Comparison of ENCODE assay signal across 23 cellular contexts in genomic region chr3:120300971-120301370, GRCh38. TPM values are rescaled to one million over a fixed set of nuclear protein-coding genes. Genes with fewer than 3 reads are reported as not detected.
DNase-seq lines count a peak whose midpoint lies in the region; FAIRE-seq and TF ChIP-seq lines count a peak whose summit lies in the region.
"Had no signal": no experiment of that assay in that cellular context is flagged by ENCODE, and none has a peak within 500 bp of the region (broad histone marks: within the 10 kb centered on the region; RNA-seq: fewer than 3 reads in every experiment).

No MANE protein-coding gene starts in this region.

- H3K27me3 ChIP-seq in liver (ENCODE audit: control insufficient read depth in 4 of 4, insufficient read depth in 4 of 4, low read length in 3 of 4): peaks cover 0 to 5% (median 1%) of the 10 kb centered on the region in 4 donors
- H3K27me3 ChIP-seq: BE2C had no signal

- 31% methylated on average over 3 of the region's 3 CpGs for WGBS in liver

- no peak overlapping the region for H3K9ac ChIP-seq in liver (ENCODE audit: low read depth in 1 of 2, low read length in 2 of 2)
- H3K9ac ChIP-seq: GM23248 had no signal

- no peak overlapping the region for H3K27ac ChIP-seq in liver (ENCODE audit: low read depth in 1 of 2, low read length in 2 of 2)
- H3K27ac ChIP-seq: GM23248 had no signal

- FAIRE-seq in G401.6 (lab: Jason Lieb, UNC): peak; percentile 28
- FAIRE-seq: GM12891, GM18507 had no signal

- TF ChIP-seq CTCF in fibroblast of pulmonary artery (IDR thresholded peaks at IDR 0.05; ENCODE audit: low read length, missing control alignments) (no peak), liver (IDR thresholded peaks at IDR 0.05; ENCODE audit: low read depth, low read length, missing input control) (no peak)

- H3K36me3 ChIP-seq in liver (ENCODE audit: control insufficient read depth in 4 of 4, insufficient read depth in 3 of 4, low read depth in 1 of 4, low read length in 3 of 4): no peaks in the 10 kb centered on the region
- H3K36me3 ChIP-seq: BE2C, HAP-1 had no signal

- peak; percentile 23 to 36 for TF ChIP-seq RAD21 in liver (IDR thresholded peaks at IDR 0.05)

- H3K4me3 ChIP-seq in fibroblast of pulmonary artery (replicated peaks; ENCODE audit: low read depth, low read length) (no peak overlapping the region), liver (ENCODE audit: low read depth in 1 of 3, low read length in 3 of 3) (no peak overlapping the region)
- H3K4me3 ChIP-seq: GM23248, HAP-1 had no signal

- peak; percentile 1 for DNase-seq in NCI-H460 (ENCODE audit: extremely low read depth, low read depth)
- peak; percentile 57 for DNase-seq in fibroblast of pulmonary artery (ENCODE audit: low read depth)
- no peak for DNase-seq in NCI-H524 treated with DMSO at 0.1 percent for 48 hours (lab: John Stamatoyannopoulos, UW)
- DNase-seq in RPMI8226: no peak
- no peak for DNase-seq in activated naive CD4-positive, alpha-beta T cell (lab: John Stamatoyannopoulos, UW)
- DNase-seq: ACHN; BE2C; C1 segment of cervical spinal cord; CD4-positive, CD25-positive, alpha-beta regulatory T cell; CD8-positive, alpha-beta memory T cell; COR-L47; DMS 273 treated with DMSO at 0.1 percent for 48 hours; DMS53; DND-41; EL; GM23248; IMR-90 had no signal

- peaks cover 0 to 10% (median 7%) of the 10 kb centered on the region in 4 donors for H3K4me1 ChIP-seq in liver (ENCODE audit: control insufficient read depth in 4 of 4, insufficient read depth in 4 of 4, low read length in 3 of 4)
- H3K4me1 ChIP-seq: BE2C, HAP-1 had no signal

- no peaks in the 10 kb centered on the region for H3K9me3 ChIP-seq in liver (ENCODE audit: control insufficient read depth in 4 of 4, low read length in 3 of 4)
- H3K9me3 ChIP-seq: BE2C, HAP-1 had no signal

TF ChIP-seq in liver, 16 proteins besides CTCF, POLR2A, EP300 and RAD21:
- TF ChIP-seq GABPA (IDR thresholded peaks at IDR 0.05 in 1 of 2, conservative IDR thresholded peaks at IDR 0.05 in 1 of 2) (peak in 1 of 2 donors; percentile 24), ATF3 (IDR thresholded peaks at IDR 0.05) (peak; percentile 40), TAF1 (conservative IDR thresholded peaks at IDR 0.05) (no peak), RXRA (IDR thresholded peaks at IDR 0.05) (peak; percentile 63 to 89), SP1 (IDR thresholded peaks at IDR 0.05) (peak; percentile 63), ZBTB33 (IDR thresholded peaks at IDR 0.05) (peak; percentile 64), NR2F2 (IDR thresholded peaks at IDR 0.05) (peak; percentile 34), EGR1 (IDR thresholded peaks at IDR 0.05; ENCODE audit: low read depth in 2 of 2) (peak in 1 of 2 donors; percentile 47), FOXA1 (IDR thresholded peaks at IDR 0.05) (peak; percentile 44), HNF4A (conservative IDR thresholded peaks at IDR 0.05) (peak; percentile 73 to 86), MAX (IDR thresholded peaks at IDR 0.05) (peak; percentile 28), REST (IDR thresholded peaks at IDR 0.05) (peak; percentile 26), HNF4G (IDR thresholded peaks at IDR 0.05) (no peak), YY1 (IDR thresholded peaks at IDR 0.05) (peak; percentile 64), FOXA2 (IDR thresholded peaks at IDR 0.05) (peak; percentile 86), JUND (IDR thresholded peaks at IDR 0.05) (peak; percentile 38 to 76)

RNA-seq across cellular contexts. Expression of gene GPR156, which starts 15.9 kb away (rescaled TPM):
- 0.35 and 0.40 TPM in 2 replicates for total RNA-seq in NCI-H460 (2014; rRNA removed; shearing (Covaris generic))
- 0.19 and 0.26 TPM in 2 replicates for polyA plus RNA-seq in NCI-H460 (2014; cell fraction: nucleus; rRNA removed)
- total RNA-seq in liver: under 1 TPM; 0.09 to 0.17 TPM
- polyA plus RNA-seq in liver: under 1 TPM in 1 of 2 donors, not detected in 1; 0.02 TPM
- total RNA-seq: G401, GM23248 had no signal
- polyA plus RNA-seq: CD4-positive, CD25-positive, alpha-beta regulatory T cell; CD8-positive, alpha-beta memory T cell; GM23248 had no signal

RNA-seq across cellular contexts. Expression of gene LRRC58, which starts 48.2 kb away (rescaled TPM):
- 43.2 and 47.6 TPM in 2 replicates for total RNA-seq in NCI-H460 (2014; rRNA removed; shearing (Covaris generic))
- polyA plus RNA-seq in NCI-H460 (2014; cell fraction: nucleus; rRNA removed): 19.9 and 26.9 TPM in 2 replicates
- 10 to 100 TPM; 14.1 to 18.0 TPM for total RNA-seq in liver
- polyA plus RNA-seq in liver: 1 to 10 TPM; 4.6 to 6.6 TPM

Comparison
In these comparisons a context has a peak if more than half of its experiments do, and no peak if none do; other contexts are left out.
1. DNase-seq: peak in NCI-H460 (single experiment) and fibroblast of pulmonary artery (single experiment); none in NCI-H524 treated with DMSO at 0.1 percent for 48 hours (single experiment), RPMI8226 (single experiment) and activated naive CD4-positive, alpha-beta T cell (0 of 4).